Comparison of ENCODE assay signal across 8 cellular contexts in genomic region chr15:76345880-76346665, GRCh38. TPM values are rescaled to one million over a fixed set of nuclear protein-coding genes. Genes with fewer than 3 reads are reported as not detected.
A peak's percentile ranks its signal among the peaks of the same experiment; 100 is the strongest.
DNase-seq lines count a peak whose midpoint lies in the region; ATAC-seq and TF ChIP-seq lines count a peak whose summit lies in the region.

No MANE protein-coding gene starts in this region.

- peak in 2 of 3 donors; percentile 16 to 20 for DNase-seq in CD4-positive, CD25-positive, alpha-beta regulatory T cell
- no peak for DNase-seq in brain microvascular endothelial cell
- DNase-seq in mesendoderm: peak; percentile 78
- DNase-seq in HUDEP-2 (lab: John Stamatoyannopoulos, UW; ENCODE audit: unreplicated experiment in 76 of 76): no peak
- no peak for DNase-seq in activated gamma-delta T cell treated with Interleukin-2 at 50 U/mL for 16 hours
- no peak for DNase-seq in NCI-H1694 (lab: John Stamatoyannopoulos, UW)
- DNase-seq in effector CD8-positive, alpha-beta T cell (lab: John Stamatoyannopoulos, UW): no peak

- H3K27ac ChIP-seq in CD4-positive, CD25-positive, alpha-beta regulatory T cell (ENCODE audit: insufficient read depth, low read length, poor library complexity, severe bottlenecking): no peak overlapping the region
- no peak overlapping the region for H3K27ac ChIP-seq in brain microvascular endothelial cell
- no peak overlapping the region for H3K27ac ChIP-seq in mesendoderm (ENCODE audit: low read depth, low read length)

- H3K9me3 Mint-ChIP-seq in CD4-positive, CD25-positive, alpha-beta regulatory T cell: peaks cover 0 to 4% (median 0%) of the 10 kb centered on the region in 7 donors

- H4K8ac ChIP-seq in mesendoderm (ENCODE audit: low read depth, low read length): no peak overlapping the region

- H3K23ac ChIP-seq in mesendoderm (ENCODE audit: low read length): no peak overlapping the region

- peak overlapping the region; percentile 47 for H3K18ac ChIP-seq in mesendoderm (ENCODE audit: low read length)

- no peak for TF ChIP-seq CTCF in brain microvascular endothelial cell (IDR thresholded peaks at IDR 0.05; ENCODE audit: low read depth, low read length, missing control alignments)

- H4K5ac ChIP-seq in mesendoderm (ENCODE audit: low read length): no peak overlapping the region

- H3K36me3 ChIP-seq in CD4-positive, CD25-positive, alpha-beta regulatory T cell (ENCODE audit: control insufficient read depth, insufficient read depth, low read length): peaks cover 4% of the 10 kb centered on the region
- no peaks in the 10 kb centered on the region for H3K36me3 ChIP-seq in brain microvascular endothelial cell (replicated peaks)
- no peaks in the 10 kb centered on the region for H3K36me3 ChIP-seq in mesendoderm (ENCODE audit: control insufficient read depth, insufficient read depth, low read length)

- peak in 1 of 2 donors; percentile 44 for ATAC-seq in CD4-positive, CD25-positive, alpha-beta regulatory T cell (ENCODE audit: low read depth in 2 of 2)
- peak; percentile 48 for ATAC-seq in HG03432 (IDR thresholded peaks at IDR 0.05; ENCODE audit: unreplicated experiment)

- peak overlapping the region; percentile 38 for H3K4ac ChIP-seq in mesendoderm (ENCODE audit: low read depth, low read length)

- H3K79me1 ChIP-seq in mesendoderm (ENCODE audit: low read length): no peaks in the 10 kb centered on the region

- no peak overlapping the region for H2BK120ac ChIP-seq in mesendoderm (ENCODE audit: low read depth, low read length)

- H2BK5ac ChIP-seq in mesendoderm (ENCODE audit: low read length): no peak overlapping the region

- peak overlapping the region; percentile 78 for H3K4me2 ChIP-seq in mesendoderm (ENCODE audit: low read length)

- no peaks in the 10 kb centered on the region for H3K79me2 ChIP-seq in mesendoderm (ENCODE audit: control insufficient read depth, insufficient read depth, low read length)

- H3K4me3 Mint-ChIP-seq in CD4-positive, CD25-positive, alpha-beta regulatory T cell: peak overlapping the region; percentile 39 to 82 (median 71)

- H3K36me3 Mint-ChIP-seq in CD4-positive, CD25-positive, alpha-beta regulatory T cell: peaks cover 24% of the 10 kb centered on the region

- H3K56ac ChIP-seq in mesendoderm (ENCODE audit: low read length): peak overlapping the region; percentile 81

- H3K4me1 ChIP-seq in CD4-positive, CD25-positive, alpha-beta regulatory T cell (ENCODE audit: control insufficient read depth, insufficient read depth, low read length, poor library complexity, severe bottlenecking): peaks cover 44% of the 10 kb centered on the region
- H3K4me1 ChIP-seq in mesendoderm (ENCODE audit: control insufficient read depth, low read depth, low read length): peaks cover 9% of the 10 kb centered on the region

- peaks cover 41% of the 10 kb centered on the region for H3K27me3 ChIP-seq in CD4-positive, CD25-positive, alpha-beta regulatory T cell (ENCODE audit: control insufficient read depth, insufficient read depth, low read length)
- H3K27me3 ChIP-seq in brain microvascular endothelial cell (replicated peaks) (peaks cover 68% of the 10 kb centered on the region), mesendoderm (ENCODE audit: insufficient read depth, low read length, poor library complexity) (peaks cover 36% of the 10 kb centered on the region)

- H2BK15ac ChIP-seq in mesendoderm (replicated peaks; ENCODE audit: low read depth): peak overlapping the region; percentile 37

- no peak overlapping the region for H3K4me3 ChIP-seq in CD4-positive, CD25-positive, alpha-beta regulatory T cell (ENCODE audit: low read depth, low read length)
- peak overlapping the region; percentile 22 for H3K4me3 ChIP-seq in brain microvascular endothelial cell (ENCODE audit: low read depth, low read length)
- H3K4me3 ChIP-seq in mesendoderm (ENCODE audit: low read length): peak overlapping the region; percentile 45

- H2AK5ac ChIP-seq in mesendoderm (ENCODE audit: low read length): no peak overlapping the region

- H3K9me3 ChIP-seq in CD4-positive, CD25-positive, alpha-beta regulatory T cell (ENCODE audit: control insufficient read depth in 2 of 2, low read length in 2 of 2): no peaks in the 10 kb centered on the region

- no CpG with 5 or more reads among the region's 65 CpGs for WGBS in mesendoderm (ENCODE audit: extremely low coverage, insufficient coverage, low lambda C conversion rate)

- in situ Hi-C loops in brain microvascular endothelial cell (cut with HindIII; ENCODE audit: low pct_ligation_motif_present, low sequenced_read_pairs): no loop called here

- peak overlapping the region; percentile 69 for H3K9ac ChIP-seq in mesendoderm (ENCODE audit: low read length)

- peaks cover 65% of the 10 kb centered on the region for H3K27me3 Mint-ChIP-seq in CD4-positive, CD25-positive, alpha-beta regulatory T cell

- peaks cover 11 to 36% (median 19%) of the 10 kb centered on the region in 4 donors for H3K4me1 Mint-ChIP-seq in CD4-positive, CD25-positive, alpha-beta regulatory T cell

- no peak overlapping the region for H3K27ac Mint-ChIP-seq in CD4-positive, CD25-positive, alpha-beta regulatory T cell

RNA-seq across cellular contexts. Expression of gene ISL2, which starts 9.5 kb away (rescaled TPM):
- total RNA-seq in CD4-positive, CD25-positive, alpha-beta regulatory T cell: 1.4 TPM
- polyA plus RNA-seq in CD4-positive, CD25-positive, alpha-beta regulatory T cell: not detected
- polyA plus RNA-seq in mesendoderm (2013, experiment 1 of 2): 0.49 TPM
- 0.41 TPM for polyA plus RNA-seq in mesendoderm (2013, experiment 2 of 2)

RNA-seq across cellular contexts. Expression of gene ETFA, which starts 34.8 kb away (rescaled TPM):
- 44.5 TPM for total RNA-seq in CD4-positive, CD25-positive, alpha-beta regulatory T cell
- polyA plus RNA-seq in CD4-positive, CD25-positive, alpha-beta regulatory T cell: 100 to 1,000 TPM in 3 of 4 donors, 10 to 100 TPM in 1; 98.0 to 166 (median 120) TPM
- 46.7 TPM for polyA plus RNA-seq in mesendoderm (2013, experiment 1 of 2)
- polyA plus RNA-seq in mesendoderm (2013, experiment 2 of 2): 47.7 TPM

Comparison
In these comparisons a context has a peak if more than half of its experiments do, and no peak if none do; other contexts are left out.
1. DNase-seq: peak in CD4-positive, CD25-positive, alpha-beta regulatory T cell (2 of 3) and mesendoderm (single experiment); none in brain microvascular endothelial cell (single experiment), HUDEP-2 (0 of 76), activated gamma-delta T cell treated with Interleukin-2 at 50 U/mL for 16 hours (single experiment), NCI-H1694 (single experiment) and effector CD8-positive, alpha-beta T cell (single experiment).